ENCODE assay signal across 8 cellular contexts in genomic region chr1:186375929-186376330, GRCh38. TPM values are rescaled to one million over a fixed set of nuclear protein-coding genes. Genes with fewer than 3 reads are reported as not detected.
DNase-seq lines count a peak whose midpoint lies in the region; ATAC-seq, FAIRE-seq and TF ChIP-seq lines count a peak whose summit lies in the region.

No MANE protein-coding gene starts in this region.

- TF ChIP-seq POLR2A in H54 (IDR thresholded peaks at IDR 0.05; ENCODE audit: low read depth, low read length) = no peak

- CTCF ChIA-PET in SK-N-SH (lab: Yijun Ruan, JAX) = interaction anchor here (0.7 to 3.2 kb wide), 21 partner anchors 12 to 610 kb away, joined by 3 to 48 read pairs (median 6); no protein-coding TSS in a partner anchor

- H3K27ac ChIP-seq in SK-N-SH (ENCODE audit: low read depth in 2 of 2, low read length in 1 of 2) = peak overlapping the region; percentile 76 to 98

- H3F3A ChIP-seq in SK-N-SH (replicated peaks; ENCODE audit: insufficient read depth) = no peaks in the 10 kb centered on the region

- DNase-seq in H54 (ENCODE audit: insufficient read length, low spot score) = peak; percentile 12
- DNase-seq in SK-N-SH = no peak
- no peak for DNase-seq in foreskin fibroblast
- DNase-seq in retinal pigment epithelial cell (ENCODE audit: low read depth) = no peak
- DNase-seq in RCC 7860 (ENCODE audit: low spot score) = no peak

- no peaks in the 10 kb centered on the region for H3K9me2 ChIP-seq in SK-N-SH

- H3K36me3 ChIP-seq in SK-N-SH (replicated peaks in 1 of 2; ENCODE audit: control insufficient read depth in 1 of 2, insufficient read depth in 2 of 2, low read length in 1 of 2) = peaks cover 45 to 49% of the 10 kb centered on the region in 2 experiments

- TF ChIP-seq EP300 in SK-N-SH (IDR thresholded peaks at IDR 0.05; ENCODE audit: borderline replicate concordance in 1 of 2, low read depth in 1 of 2, low read length in 1 of 2) = no peak

- no peaks in the 10 kb centered on the region for H3K27me3 ChIP-seq in SK-N-SH (ENCODE audit: insufficient read depth)

- peak overlapping the region; percentile 90 to 100 for H3K4me3 ChIP-seq in SK-N-SH (ENCODE audit: low read depth in 2 of 2, low read length in 1 of 2)
- H3K4me3 ChIP-seq in foreskin fibroblast (ENCODE audit: low read depth in 1 of 2, low read length in 2 of 2) = peak overlapping the region; percentile 89 to 92
- H3K4me3 ChIP-seq in retinal pigment epithelial cell (ENCODE audit: low read length) = peak overlapping the region; percentile 98

- peak overlapping the region; percentile 93 for H3K9ac ChIP-seq in SK-N-SH

- peak overlapping the region; percentile 84 for H3K4me2 ChIP-seq in SK-N-SH

- H3K9me3 ChIP-seq in SK-N-SH = no peaks in the 10 kb centered on the region

- WGBS in SK-N-SH (ENCODE audit: low lambda C conversion rate) = 3% methylated on average over 12 of the region's 12 CpGs

- TF ChIP-seq CTCF in SK-N-SH (IDR thresholded peaks at IDR 0.05) = no peak
- TF ChIP-seq CTCF in foreskin fibroblast (IDR thresholded peaks at IDR 0.05; ENCODE audit: low read depth, low read length) = no peak
- TF ChIP-seq CTCF in retinal pigment epithelial cell (conservative IDR thresholded peaks at IDR 0.05; ENCODE audit: low read depth, low read length) = no peak

- H4K20me1 ChIP-seq in SK-N-SH (ENCODE audit: insufficient read depth) = peaks cover 16% of the 10 kb centered on the region

- POLR2A ChIA-PET in SK-N-SH (lab: Yijun Ruan, JAX) = no interaction called here

- H3K4me1 ChIP-seq in SK-N-SH (ENCODE audit: control insufficient read depth in 1 of 2, insufficient read depth in 2 of 2, low read depth in 1 of 2, low read length in 1 of 2) = peaks cover 14 to 23% of the 10 kb centered on the region in 2 experiments; a peak in 3 of 4 replicates

- H2AFZ ChIP-seq in SK-N-SH (ENCODE audit: low read depth) = peak overlapping the region; percentile 75; the same call in 1 of the 2 replicates

- ATAC-seq in GM21619 (IDR thresholded peaks at IDR 0.05; ENCODE audit: unreplicated experiment) (no peak), HG02870 (IDR thresholded peaks at IDR 0.05; ENCODE audit: unreplicated experiment) (no peak), HG02798 (IDR thresholded peaks at IDR 0.05; ENCODE audit: poor library complexity, unreplicated experiment) (no peak)

- no peak for FAIRE-seq in H54 (lab: Jason Lieb, UNC)
- no peak for FAIRE-seq in RCC 7860 (lab: Jason Lieb, UNC)

- H3K79me2 ChIP-seq in SK-N-SH (ENCODE audit: insufficient read depth) = peaks cover 93% of the 10 kb centered on the region

- TF ChIP-seq RAD21 in SK-N-SH (IDR thresholded peaks at IDR 0.05; ENCODE audit: low read length) = no peak

TF ChIP-seq in SK-N-SH, 30 proteins besides CTCF, POLR2A, EP300 and RAD21:
- TF ChIP-seq MXI1 (IDR thresholded peaks at IDR 0.05; ENCODE audit: low read depth, low read length) (no peak; the same call in 1 of the 2 replicates), TCF12 (IDR thresholded peaks at IDR 0.05) (0 out of 2 replicates have a peak, but pooled peaks have one; percentile 1)

RNA-seq across cellular contexts. Expression of gene ODR4, which starts 0.3 kb away (rescaled TPM):
- 8.2 and 12.2 TPM in 2 replicates for polyA plus RNA-seq in SK-N-SH (2012; rRNA removed)
- 11.4 and 13.0 TPM in 2 replicates for polyA plus RNA-seq in SK-N-SH (2012; cell fraction: cytosol; rRNA removed)
- 9.1 and 25.0 TPM in 2 replicates for polyA plus RNA-seq in SK-N-SH (2012; cell fraction: nucleus; rRNA removed)

RNA-seq across cellular contexts. Expression of gene TPR, which starts 0.9 kb away (rescaled TPM):
- 37.5 and 46.9 TPM in 2 replicates for polyA plus RNA-seq in SK-N-SH (2012; rRNA removed)
- polyA plus RNA-seq in SK-N-SH (2012; cell fraction: cytosol; rRNA removed) = 23.8 and 25.9 TPM in 2 replicates
- polyA plus RNA-seq in SK-N-SH (2012; cell fraction: nucleus; rRNA removed) = 121 and 139 TPM in 2 replicates
